Comparison of ENCODE assay signal across 8 cellular contexts in the genomic region with DNA sequence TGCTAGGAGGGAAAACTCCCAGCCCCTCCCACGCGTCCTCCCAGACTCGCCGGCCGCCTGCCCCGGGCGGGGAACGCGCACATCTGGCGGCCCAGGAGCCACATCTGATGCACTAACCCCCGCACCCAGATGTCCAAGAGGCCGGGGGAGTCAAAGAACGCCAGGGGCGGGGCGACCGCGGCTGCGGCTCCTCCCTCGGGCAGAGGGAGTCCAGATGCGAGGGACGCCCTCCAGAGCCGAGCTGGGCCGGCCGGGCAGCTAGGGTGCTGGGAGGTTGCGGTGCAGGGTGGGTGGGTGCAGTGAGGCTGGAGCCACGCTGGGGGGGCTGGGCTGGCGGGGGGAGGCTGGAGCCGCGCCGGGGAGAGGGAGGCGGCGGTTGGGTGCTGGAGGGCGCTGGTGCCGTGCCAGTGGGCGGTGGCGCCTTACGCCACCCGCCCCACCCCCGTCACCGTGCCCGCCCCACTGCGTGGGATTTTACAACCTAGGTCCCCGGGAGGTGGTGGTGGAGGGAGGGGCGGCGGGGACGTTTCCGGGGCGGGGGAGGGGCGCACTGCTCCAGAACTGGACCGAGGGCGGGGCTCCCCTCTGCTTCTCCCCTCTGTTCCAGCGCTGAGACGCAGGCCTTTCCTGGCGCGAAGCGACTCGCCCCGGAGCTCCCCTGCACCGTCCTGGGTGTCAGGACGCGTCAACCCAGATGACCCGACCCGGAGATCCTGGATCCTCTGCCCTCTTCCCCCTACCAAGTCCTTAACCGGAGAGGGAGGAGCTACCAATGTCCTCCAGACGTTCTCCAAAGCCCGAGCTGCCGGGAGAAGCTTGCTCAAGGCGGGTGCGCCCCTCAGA.
DNase-seq lines count a peak whose midpoint lies in the region; ATAC-seq, FAIRE-seq and TF ChIP-seq lines count a peak whose summit lies in the region.

No MANE protein-coding gene starts in this region.

- H3K4me1 ChIP-seq in right atrium auricular region (peaks cover 0 to 26% of the 10 kb centered on the region in 2 donors), psoas muscle (peaks cover 13% of the 10 kb centered on the region)

- H3K27ac ChIP-seq in right atrium auricular region (peak overlapping the region; percentile 98 to 99), psoas muscle (peak overlapping the region; percentile 95)

- FAIRE-seq in GM12891 (lab: Jason Lieb, UNC) (peak; percentile 84), urothelium cell line (lab: Jason Lieb, UNC) (peak; percentile 52)

- H3K4me3 ChIP-seq in right atrium auricular region (peak overlapping the region; percentile 59 to 62), psoas muscle (peak overlapping the region; percentile 79)

- TF ChIP-seq CTCF in right atrium auricular region (IDR thresholded peaks at IDR 0.05) (no peak), psoas muscle (IDR thresholded peaks at IDR 0.05) (no peak)

- no peaks in the 10 kb centered on the region for H3K9me3 ChIP-seq in right atrium auricular region
- no peaks in the 10 kb centered on the region for H3K9me3 ChIP-seq in psoas muscle

- TF ChIP-seq POLR2A in GM12891 (IDR thresholded peaks at IDR 0.05; ENCODE audit: low read depth, low read length) = peak; percentile 27; the same call in 1 of the 2 replicates

- WGBS in psoas muscle, 3 donors = 0% methylated on average over 31 to 69 of the region's 69 CpGs

- peak; percentile 63 for DNase-seq in GM12891 (ENCODE audit: insufficient read length, low spot score)
- peak; percentile 84 for DNase-seq in NCI-H1092 treated with DMSO at 0.1 percent for 48 hours (lab: John Stamatoyannopoulos, UW)
- DNase-seq in T-helper 1 cell = peak; percentile 58 to 88 (median 61)
- DNase-seq in amniotic stem cell (lab: John Stamatoyannopoulos, UW) = peak; percentile 77
- peak; percentile 95 for DNase-seq in right atrium auricular region (ENCODE audit: low spot score)
- peak; percentile 90 to 95 for DNase-seq in psoas muscle
- peak; percentile 95 for DNase-seq in urothelium cell line (ENCODE audit: low spot score)

- intact Hi-C loops in psoas muscle (cut with DNase I) = loop anchor here (5.0 to 10.0 kb wide), 3 partner anchors 82 to 416 kb away; no protein-coding TSS in a partner anchor

- H3K36me3 ChIP-seq in right atrium auricular region (no peaks in the 10 kb centered on the region), psoas muscle (ENCODE audit: insufficient read depth in 1 of 2, low read depth in 1 of 2) (no peaks in the 10 kb centered on the region)

- H3K27me3 ChIP-seq in right atrium auricular region (no peaks in the 10 kb centered on the region), psoas muscle (ENCODE audit: insufficient read depth in 3 of 3, low read length in 2 of 3) (no peaks in the 10 kb centered on the region)

- ATAC-seq in HG02642 (IDR thresholded peaks at IDR 0.05; ENCODE audit: poor library complexity, unreplicated experiment) (peak; percentile 72), psoas muscle (peak; percentile 72 to 81 (median 76))

TF ChIP-seq in GM12891, 5 proteins besides CTCF, POLR2A, EP300 and RAD21:
- TF ChIP-seq TAF1 (IDR thresholded peaks at IDR 0.05; ENCODE audit: low read depth, low read length) = no peak; the same call in none of the 2 replicates
- TF ChIP-seq PAX5 (IDR thresholded peaks at IDR 0.05; ENCODE audit: insufficient read depth, low read length, severe bottlenecking) = no peak
- no peak for TF ChIP-seq SPI1 (IDR thresholded peaks at IDR 0.05; ENCODE audit: low read depth, low read length)
- TF ChIP-seq POLR2AphosphoS5 (IDR thresholded peaks at IDR 0.05; ENCODE audit: low read depth, low read length) = no peak
- no peak for TF ChIP-seq POU2F2 (IDR thresholded peaks at IDR 0.05; ENCODE audit: low read depth, low read length)

Comparison
In these comparisons a context has a peak if more than half of its experiments do, and no peak if none do; other contexts are left out.
1. Peak in every context shown above with its lines: DNase-seq, ATAC-seq, H3K4me3 ChIP-seq and H3K27ac ChIP-seq.